In the genomic region with DNA sequence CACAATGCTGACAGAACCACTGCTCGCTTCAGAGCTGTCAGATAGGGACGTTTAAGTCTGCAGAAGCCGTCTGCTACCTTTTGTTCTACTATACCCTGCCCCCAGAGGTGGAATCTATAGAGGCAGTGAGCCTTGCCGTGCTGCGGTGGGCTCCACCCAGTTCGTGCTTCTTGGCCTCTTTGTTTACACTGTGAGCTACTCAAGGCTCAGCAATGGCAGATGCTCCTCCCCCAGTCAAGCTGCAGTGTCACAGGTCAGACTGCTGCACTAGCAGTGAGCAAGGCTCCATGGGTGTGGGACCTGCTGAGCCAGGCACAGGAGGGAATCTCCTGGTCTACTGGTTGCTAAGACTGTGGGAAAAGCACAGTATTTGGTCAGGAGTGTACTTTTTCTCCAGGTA, we compare ENCODE assay signal across 1 cellular context.
TF ChIP-seq lines count a peak whose summit lies in the region.

No MANE protein-coding gene starts in this region.

TF ChIP-seq in A549, 52 proteins besides CTCF, POLR2A, EP300 and RAD21 (continued from another document):
- TF ChIP-seq, protein P1, sequence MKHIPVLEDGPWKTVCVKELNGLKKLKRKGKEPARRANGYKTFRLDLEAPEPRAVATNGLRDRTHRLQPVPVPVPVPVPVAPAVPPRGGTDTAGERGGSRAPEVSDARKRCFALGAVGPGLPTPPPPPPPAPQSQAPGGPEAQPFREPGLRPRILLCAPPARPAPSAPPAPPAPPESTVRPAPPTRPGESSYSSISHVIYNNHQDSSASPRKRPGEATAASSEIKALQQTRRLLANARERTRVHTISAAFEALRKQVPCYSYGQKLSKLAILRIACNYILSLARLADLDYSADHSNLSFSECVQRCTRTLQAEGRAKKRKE (CRISPR knock-in tag; IDR thresholded peaks at IDR 0.05; ENCODE audit: low read depth), result no peak
- TF ChIP-seq, protein P2, sequence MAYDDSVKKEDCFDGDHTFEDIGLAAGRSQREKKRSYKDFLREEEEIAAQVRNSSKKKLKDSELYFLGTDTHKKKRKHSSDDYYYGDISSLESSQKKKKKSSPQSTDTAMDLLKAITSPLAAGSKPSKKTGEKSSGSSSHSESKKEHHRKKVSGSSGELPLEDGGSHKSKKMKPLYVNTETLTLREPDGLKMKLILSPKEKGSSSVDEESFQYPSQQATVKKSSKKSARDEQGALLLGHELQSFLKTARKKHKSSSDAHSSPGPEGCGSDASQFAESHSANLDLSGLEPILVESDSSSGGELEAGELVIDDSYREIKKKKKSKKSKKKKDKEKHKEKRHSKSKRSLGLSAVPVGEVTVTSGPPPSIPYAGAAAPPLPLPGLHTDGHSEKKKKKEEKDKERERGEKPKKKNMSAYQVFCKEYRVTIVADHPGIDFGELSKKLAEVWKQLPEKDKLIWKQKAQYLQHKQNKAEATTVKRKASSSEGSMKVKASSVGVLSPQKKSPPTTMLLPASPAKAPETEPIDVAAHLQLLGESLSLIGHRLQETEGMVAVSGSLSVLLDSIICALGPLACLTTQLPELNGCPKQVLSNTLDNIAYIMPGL (CRISPR knock-in tag; IDR thresholded peaks at IDR 0.05; ENCODE audit: borderline replicate concordance), result no peak
- TF ChIP-seq, protein P3, sequence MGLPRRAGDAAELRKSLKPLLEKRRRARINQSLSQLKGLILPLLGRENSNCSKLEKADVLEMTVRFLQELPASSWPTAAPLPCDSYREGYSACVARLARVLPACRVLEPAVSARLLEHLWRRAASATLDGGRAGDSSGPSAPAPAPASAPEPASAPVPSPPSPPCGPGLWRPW (IDR thresholded peaks at IDR 0.05), result no peak
- no peak for TF ChIP-seq PHF8 (IDR thresholded peaks at IDR 0.05; ENCODE audit: borderline replicate concordance, low read depth)
- TF ChIP-seq, protein P4, sequence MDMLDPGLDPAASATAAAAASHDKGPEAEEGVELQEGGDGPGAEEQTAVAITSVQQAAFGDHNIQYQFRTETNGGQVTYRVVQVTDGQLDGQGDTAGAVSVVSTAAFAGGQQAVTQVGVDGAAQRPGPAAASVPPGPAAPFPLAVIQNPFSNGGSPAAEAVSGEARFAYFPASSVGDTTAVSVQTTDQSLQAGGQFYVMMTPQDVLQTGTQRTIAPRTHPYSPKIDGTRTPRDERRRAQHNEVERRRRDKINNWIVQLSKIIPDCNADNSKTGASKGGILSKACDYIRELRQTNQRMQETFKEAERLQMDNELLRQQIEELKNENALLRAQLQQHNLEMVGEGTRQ (IDR thresholded peaks at IDR 0.05), result no peak
